In genomic region chr9:6153425-6153824, GRCh38 we compare ENCODE assay signal across 21 cellular contexts.
DNase-seq lines count a peak whose midpoint lies in the region; TF ChIP-seq lines count a peak whose summit lies in the region.
"Had no signal": no experiment of that assay in that cellular context is flagged by ENCODE, and none has a peak within 500 bp of the region (broad histone marks: within the 10 kb centered on the region; RNA-seq: fewer than 3 reads in every experiment).

No MANE protein-coding gene starts in this region.

- H3K9me3 ChIP-seq in PC-9 (ENCODE audit: insufficient read depth, low read depth) (no peaks in the 10 kb centered on the region), A673 (ENCODE audit: low read depth, low read length, poor library complexity, severe bottlenecking) (no peaks in the 10 kb centered on the region)
- H3K9me3 ChIP-seq: neutrophil had no signal

- POLR2A ChIA-PET in PC-9 (lab: Charles Lee; ENCODE audit: unreplicated experiment) (no interaction called here), A673 (lab: Charles Lee; ENCODE audit: low non-redundant PET) (no interaction called here)

- H3K27ac ChIP-seq in PC-9: peak overlapping the region; percentile 46
- H3K27ac ChIP-seq in A673 (ENCODE audit: low read depth, low read length, poor library complexity, severe bottlenecking): no peak overlapping the region
- H3K27ac ChIP-seq: coronary artery, left ventricle myocardium inferior, neutrophil had no signal

- no peak for TF ChIP-seq CTCF in PC-9 (conservative IDR thresholded peaks at IDR 0.05)
- TF ChIP-seq CTCF in A673 (conservative IDR thresholded peaks at IDR 0.05; ENCODE audit: low read depth, low read length): no peak

- H3K36me3 ChIP-seq in PC-9 (ENCODE audit: low read depth): no peaks in the 10 kb centered on the region
- no peaks in the 10 kb centered on the region for H3K36me3 ChIP-seq in A673 (ENCODE audit: insufficient read depth, low read length, poor library complexity, severe bottlenecking)
- H3K36me3 ChIP-seq: left ventricle myocardium inferior, neutrophil had no signal

- peak; percentile 77 for DNase-seq in ELR (ENCODE audit: low read depth)
- DNase-seq in PC-9: peak in 1 of 2 experiments; percentile 45
- peak; percentile 60 for DNase-seq in dermis blood vessel endothelial cell
- DNase-seq in kidney tubule cell (ENCODE audit: low spot score): peak; percentile 89
- no peak for DNase-seq in A673 (ENCODE audit: low spot score)
- DNase-seq in stimulated activated CD4-positive, alpha-beta T cell treated with anti-CD3 and anti-CD28 coated beads, Interleukin-15, amount 100 ng/mL, for 24 hours: no peak
- no peak for DNase-seq in COR-L47 (lab: John Stamatoyannopoulos, UW)
- DNase-seq in SK-N-DZ (ENCODE audit: low spot score): no peak
- DNase-seq: activated CD4-positive, alpha-beta T cell treated with anti-CD3 and anti-CD28 coated beads, Interleukin-2, amount 50 U/mL, for 4 hours; activated naive CD4-positive, alpha-beta T cell treated with anti-CD3 and anti-CD28 coated beads, Interleukin-2, amount 10 ng/mL, durations not matched to agents 7 days and 5 days; DND-41; erythroblast; Kasumi-1; left ventricle myocardium inferior; NCI-H1092 treated with DMSO at 0.1 percent for 48 hours; NCI-H2081 treated with DMSO at 0.1 percent for 48 hours; NCI-H524; SHP77; T-cell had no signal

- no TSS peak for BruUV-seq in PC-9 (replicated peaks; lab: Mats Ljungman, UMichigan)
- BruUV-seq in A673 (replicated peaks; lab: Mats Ljungman, UMichigan): no TSS peak

- CTCF ChIA-PET in PC-9 (lab: Charles Lee) (interaction anchor here (0.6 kb wide), 1 partner anchor 642 kb away, joined by 3 read pairs; no protein-coding TSS in a partner anchor), A673 (lab: Charles Lee) (no interaction called here)

- no peaks in the 10 kb centered on the region for H3K9me2 ChIP-seq in PC-9 (ENCODE audit: insufficient read depth)

- intact Hi-C loops in PC-9 (cut with micrococcal nuclease; ENCODE audit: unreplicated experiment): no loop called here
- intact Hi-C loops in A673 (cut with micrococcal nuclease; ENCODE audit: unreplicated experiment): no loop called here

- peak overlapping the region; percentile 42 for H3K4me2 ChIP-seq in PC-9

- H3K27me3 ChIP-seq in PC-9 (ENCODE audit: insufficient read depth, low read depth): no peaks in the 10 kb centered on the region
- H3K27me3 ChIP-seq in A673 (replicated peaks; ENCODE audit: insufficient read depth, low read depth, low read length, poor library complexity): peaks cover 17% of the 10 kb centered on the region
- H3K27me3 ChIP-seq: neutrophil had no signal

- H3K79me2 ChIP-seq in PC-9 (ENCODE audit: low read depth): no peaks in the 10 kb centered on the region

- H3F3A ChIP-seq in PC-9 (ENCODE audit: insufficient read depth, low read depth): no peaks in the 10 kb centered on the region

- peaks cover 12% of the 10 kb centered on the region for H3K4me1 ChIP-seq in PC-9 (replicated peaks; ENCODE audit: insufficient read depth)
- no peaks in the 10 kb centered on the region for H3K4me1 ChIP-seq in A673 (ENCODE audit: insufficient read depth, low read length, poor library complexity, severe bottlenecking)
- H3K4me1 ChIP-seq: left ventricle myocardium inferior had no signal

- 0 out of 2 replicates have a peak overlapping the region, but pooled peaks have one; percentile 48 for H2AFZ ChIP-seq in PC-9

- no peak overlapping the region for H3K4me3 ChIP-seq in PC-9
- H3K4me3 ChIP-seq in A673 (ENCODE audit: low read depth, low read length, poor library complexity, severe bottlenecking): no peak overlapping the region
- H3K4me3 ChIP-seq: coronary artery, left ventricle myocardium inferior had no signal

- no peaks in the 10 kb centered on the region for H4K20me1 ChIP-seq in PC-9 (ENCODE audit: insufficient read depth)

Comparison
In these comparisons a context has a peak if more than half of its experiments do, and no peak if none do; other contexts are left out.
1. DNase-seq: peak in ELR (single experiment), dermis blood vessel endothelial cell (single experiment) and kidney tubule cell (single experiment); none in A673 (single experiment), stimulated activated CD4-positive, alpha-beta T cell treated with anti-CD3 and anti-CD28 coated beads, Interleukin-15, amount 100 ng/mL, for 24 hours (single experiment), COR-L47 (single experiment) and SK-N-DZ (single experiment).